Comparison of ENCODE assay signal across 1 cellular context in the genomic region with DNA sequence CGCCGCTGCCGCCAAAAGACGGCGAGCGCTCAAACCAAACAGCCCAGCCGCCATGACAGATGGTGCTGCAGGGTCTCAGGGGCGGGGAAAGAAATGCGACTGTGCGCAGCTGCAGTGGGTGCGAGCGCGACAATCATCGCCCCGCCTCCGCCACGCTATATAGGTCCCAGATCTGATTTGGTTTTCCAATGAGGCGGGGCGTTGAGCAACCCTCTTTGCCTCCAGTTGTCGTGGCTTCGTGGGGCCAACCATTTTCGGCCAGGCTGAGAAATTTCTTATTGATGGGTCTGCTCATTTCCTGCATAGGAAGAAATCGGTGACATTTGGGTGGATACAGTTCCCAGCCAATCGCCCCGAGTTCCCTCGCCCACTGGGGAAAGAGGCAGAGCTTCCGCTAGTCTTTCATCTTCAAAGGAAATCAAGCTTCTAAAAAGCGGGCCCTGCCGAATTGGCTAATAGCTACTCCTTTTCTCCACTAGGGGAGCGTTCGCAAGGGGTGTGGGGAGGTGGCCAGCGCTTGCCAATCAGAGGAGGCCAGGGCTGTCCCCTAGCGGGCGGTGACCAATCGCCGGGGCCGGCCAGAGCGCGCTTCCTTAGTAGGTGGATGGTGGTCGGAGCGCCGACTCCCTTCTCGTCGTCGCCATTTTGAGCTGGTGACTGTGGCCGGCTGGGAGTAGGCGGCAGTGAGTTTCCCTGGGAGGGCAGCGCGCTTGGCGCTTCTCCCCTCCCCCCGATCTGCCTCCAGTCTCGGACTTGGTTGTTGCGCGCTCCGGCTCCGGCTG.
A peak's percentile ranks its signal among the peaks of the same experiment; 100 is the strongest.
TF ChIP-seq lines count a peak whose summit lies in the region.

A gene (minus strand): TSS at position 77 of the 782 bp plus-strand sequence. CDS start 23 bp downstream, at position 54.
A gene with protein sequence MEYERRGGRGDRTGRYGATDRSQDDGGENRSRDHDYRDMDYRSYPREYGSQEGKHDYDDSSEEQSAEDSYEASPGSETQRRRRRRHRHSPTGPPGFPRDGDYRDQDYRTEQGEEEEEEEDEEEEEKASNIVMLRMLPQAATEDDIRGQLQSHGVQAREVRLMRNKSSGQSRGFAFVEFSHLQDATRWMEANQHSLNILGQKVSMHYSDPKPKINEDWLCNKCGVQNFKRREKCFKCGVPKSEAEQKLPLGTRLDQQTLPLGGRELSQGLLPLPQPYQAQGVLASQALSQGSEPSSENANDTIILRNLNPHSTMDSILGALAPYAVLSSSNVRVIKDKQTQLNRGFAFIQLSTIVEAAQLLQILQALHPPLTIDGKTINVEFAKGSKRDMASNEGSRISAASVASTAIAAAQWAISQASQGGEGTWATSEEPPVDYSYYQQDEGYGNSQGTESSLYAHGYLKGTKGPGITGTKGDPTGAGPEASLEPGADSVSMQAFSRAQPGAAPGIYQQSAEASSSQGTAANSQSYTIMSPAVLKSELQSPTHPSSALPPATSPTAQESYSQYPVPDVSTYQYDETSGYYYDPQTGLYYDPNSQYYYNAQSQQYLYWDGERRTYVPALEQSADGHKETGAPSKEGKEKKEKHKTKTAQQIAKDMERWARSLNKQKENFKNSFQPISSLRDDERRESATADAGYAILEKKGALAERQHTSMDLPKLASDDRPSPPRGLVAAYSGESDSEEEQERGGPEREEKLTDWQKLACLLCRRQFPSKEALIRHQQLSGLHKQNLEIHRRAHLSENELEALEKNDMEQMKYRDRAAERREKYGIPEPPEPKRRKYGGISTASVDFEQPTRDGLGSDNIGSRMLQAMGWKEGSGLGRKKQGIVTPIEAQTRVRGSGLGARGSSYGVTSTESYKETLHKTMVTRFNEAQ (plus strand): TSS at position 596 of the 782 bp plus-strand sequence. CDS start 2,261 bp downstream, outside the sequence.

TF ChIP-seq in liver, 16 proteins besides CTCF, POLR2A, EP300 and RAD21 (continued from another document):
- TF ChIP-seq GABPA (IDR thresholded peaks at IDR 0.05 in 1 of 2, conservative IDR thresholded peaks at IDR 0.05 in 1 of 2) (no peak), YY1 (IDR thresholded peaks at IDR 0.05) (peak; percentile 95)
